ENCODE assay signal across 9 cellular contexts in genomic region chr12:19288603-19289244, GRCh38.
DNase-seq lines count a peak whose midpoint lies in the region; ATAC-seq, FAIRE-seq and TF ChIP-seq lines count a peak whose summit lies in the region.
"Had no signal": no experiment of that assay in that cellular context is flagged by ENCODE, and none has a peak within 500 bp of the region (broad histone marks: within the 10 kb centered on the region; RNA-seq: fewer than 3 reads in every experiment).

No MANE protein-coding gene starts in this region.

- peak; percentile 94 for FAIRE-seq in frontal cortex (lab: Jason Lieb, UNC)

- CTCF ChIA-PET in MCF 10A (lab: Yijun Ruan, JAX): interaction anchor here (0.7 to 1.7 kb wide), 12 partner anchors 10 to 980 kb away, joined by 3 to 9 read pairs (median 4); no protein-coding TSS in a partner anchor

- POLR2A ChIA-PET in MCF 10A (lab: Yijun Ruan, JAX): interaction anchor here (1.0 to 1.8 kb wide), 2 partner anchors 10 to 11 kb away, joined by 3 to 6 read pairs; no protein-coding TSS in a partner anchor

- no peaks in the 10 kb centered on the region for H3K36me3 ChIP-seq in breast epithelium
- H3K36me3 ChIP-seq in stomach: peaks cover 7 to 26% (median 23%) of the 10 kb centered on the region in 4 donors

- no peaks in the 10 kb centered on the region for H3K9me3 Mint-ChIP-seq in MCF 10A (ENCODE audit: unreplicated experiment)

- in situ Hi-C loops in KBM-7 (cut with MboI; ENCODE audit: low pct_unique_long_range_greater_than_20kb, low sequenced_read_pairs) (no loop called here), SK-MEL-5 (cut with HindIII; ENCODE audit: low pct_unique_long_range_greater_than_20kb, low sequenced_read_pairs) (no loop called here)

- H3K27ac ChIP-seq in breast epithelium: no peak overlapping the region
- H3K27ac ChIP-seq in stomach: no peak overlapping the region

- H3K4me1 ChIP-seq in breast epithelium: no peaks in the 10 kb centered on the region
- H3K4me1 ChIP-seq in stomach: peaks cover 0 to 35% (median 9%) of the 10 kb centered on the region in 4 donors

- TF ChIP-seq CTCF in MCF 10A (IDR thresholded peaks at IDR 0.05; ENCODE audit: unreplicated experiment) (peak; percentile 46), breast epithelium (IDR thresholded peaks at IDR 0.05) (peak in 1 of 3 donors; percentile 45), stomach (IDR thresholded peaks at IDR 0.05) (peak in 4 of 7 experiments; percentile 39 to 56 (median 46))

- TF ChIP-seq POLR2A in breast epithelium (IDR thresholded peaks at IDR 0.05) (no peak), stomach (IDR thresholded peaks at IDR 0.05) (no peak)

- no peaks in the 10 kb centered on the region for H3K27me3 Mint-ChIP-seq in MCF 10A (ENCODE audit: insufficient read depth, unreplicated experiment)
- H3K27me3 Mint-ChIP-seq: activated naive CD8-positive, alpha-beta T cell had no signal

- no peak overlapping the region for H3K27ac Mint-ChIP-seq in MCF 10A (ENCODE audit: low read depth, unreplicated experiment)
- H3K27ac Mint-ChIP-seq: activated naive CD8-positive, alpha-beta T cell had no signal

- ATAC-seq in HG03108 (IDR thresholded peaks at IDR 0.05; ENCODE audit: unreplicated experiment): no peak

- no peak overlapping the region for H3K4me3 ChIP-seq in breast epithelium
- H3K4me3 ChIP-seq in stomach: no peak overlapping the region

- no peaks in the 10 kb centered on the region for H3K27me3 ChIP-seq in breast epithelium
- no peaks in the 10 kb centered on the region for H3K27me3 ChIP-seq in stomach

- H3K9me3 ChIP-seq in breast epithelium: no peaks in the 10 kb centered on the region
- H3K9me3 ChIP-seq in stomach: no peaks in the 10 kb centered on the region

- 59 to 76% (median 67%) methylated on average over 2 of the region's 2 CpGs for WGBS in stomach, 5 donors

- no TSS peak for BruUV-seq in MCF 10A (replicated peaks; lab: Mats Ljungman, UMichigan)

- intact Hi-C loops in MCF 10A (cut with micrococcal nuclease): loop anchor here (1.0 to 10.0 kb wide), 5 partner anchors 102 to 1024 kb away; partner anchors contain the start of gene PIK3C2G
- intact Hi-C loops in breast epithelium (cut with DNase I; ENCODE audit: low total_unique reads): no loop called here
- intact Hi-C loops in stomach (cut with DNase I; ENCODE audit: low total_unique reads): no loop called here

- H3K4me1 Mint-ChIP-seq in MCF 10A (ENCODE audit: insufficient read depth, unreplicated experiment): no peaks in the 10 kb centered on the region

- H3K36me3 Mint-ChIP-seq in MCF 10A (ENCODE audit: insufficient read depth, unreplicated experiment): peaks cover 40% of the 10 kb centered on the region
- H3K36me3 Mint-ChIP-seq: activated naive CD8-positive, alpha-beta T cell had no signal

- no peak overlapping the region for H3K4me3 Mint-ChIP-seq in MCF 10A (ENCODE audit: unreplicated experiment)
- H3K4me3 Mint-ChIP-seq: activated naive CD8-positive, alpha-beta T cell had no signal

- DNase-seq in MCF 10A (ENCODE audit: unreplicated experiment) (peak; percentile 46), breast epithelium (ENCODE audit: low spot score in 2 of 2) (no peak), KBM-7 (peak; percentile 51), SK-MEL-5 (ENCODE audit: low read depth, low spot score) (peak; percentile 64), frontal cortex (ENCODE audit: low spot score in 2 of 2) (no peak), stomach (no peak)
- DNase-seq in stimulated activated CD4-positive, alpha-beta T cell treated with anti-CD3 and anti-CD28 coated beads, Interleukin-1b, Interleukin-23, amount 100 ng/mL, for 48 hours: no peak

- no peak for TF ChIP-seq EP300 in stomach (IDR thresholded peaks at IDR 0.05)

Comparison
In these comparisons a context has a peak if more than half of its experiments do, and no peak if none do; other contexts are left out.
1. DNase-seq: peak in MCF 10A (single experiment), KBM-7 (single experiment) and SK-MEL-5 (single experiment); none in breast epithelium (0 of 2), frontal cortex (0 of 2), stomach (single experiment) and stimulated activated CD4-positive, alpha-beta T cell treated with anti-CD3 and anti-CD28 coated beads, Interleukin-1b, Interleukin-23, amount 100 ng/mL, for 48 hours (single experiment).